17 cellular contexts compared by ENCODE assay signal in the genomic region with DNA sequence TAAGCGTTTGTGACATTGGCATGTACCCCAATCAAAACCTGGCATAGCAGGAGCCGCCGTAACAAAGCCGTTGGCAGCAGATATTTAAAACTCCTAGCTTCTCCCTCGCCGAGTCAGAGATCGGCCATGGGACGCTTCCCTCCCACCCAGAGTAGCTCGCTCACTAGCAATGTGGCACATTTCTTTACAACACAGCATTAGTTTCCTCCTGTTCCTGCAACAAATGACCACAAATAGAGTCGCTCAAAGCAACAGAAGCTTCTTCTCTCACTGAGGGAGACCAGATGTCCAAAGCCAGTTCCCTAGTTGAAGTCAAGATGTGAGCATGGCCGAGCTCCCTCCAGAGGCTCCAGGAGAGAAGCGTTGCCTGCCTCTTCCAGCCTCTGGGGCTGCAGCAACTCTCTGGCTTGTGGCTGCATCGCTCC.
A peak's percentile ranks its signal among the peaks of the same experiment; 100 is the strongest.
DNase-seq lines count a peak whose midpoint lies in the region; ATAC-seq and TF ChIP-seq lines count a peak whose summit lies in the region.
"Had no signal": no experiment of that assay in that cellular context is flagged by ENCODE, and none has a peak within 500 bp of the region (broad histone marks: within the 10 kb centered on the region; RNA-seq: fewer than 3 reads in every experiment).

No MANE protein-coding gene starts in this region.

- TF ChIP-seq CTCF in LNCaP clone FGC (IDR thresholded peaks at IDR 0.05; ENCODE audit: control insufficient read depth, extremely low read depth, insufficient read depth) (peak; percentile 18; the same call in 1 of the 2 replicates), RWPE2 (IDR thresholded peaks at IDR 0.05; ENCODE audit: poor library complexity, severe bottlenecking) (no peak)

- H3K9me3 ChIP-seq in RWPE2 (ENCODE audit: severe bottlenecking), result no peaks in the 10 kb centered on the region
- H3K9me3 ChIP-seq: ascending aorta, BLaER1, psoas muscle, upper lobe of left lung had no signal

- no peaks in the 10 kb centered on the region for H3K36me3 ChIP-seq in RWPE2 (ENCODE audit: low read depth)
- H3K36me3 ChIP-seq: ascending aorta, BLaER1, upper lobe of left lung had no signal

- H3K27me3 ChIP-seq in RWPE2 (ENCODE audit: insufficient read depth, poor library complexity, severe bottlenecking), result peaks cover 56% of the 10 kb centered on the region
- H3K27me3 ChIP-seq: ascending aorta, BLaER1, upper lobe of left lung had no signal

- no peak overlapping the region for H3K27ac ChIP-seq in RWPE2 (ENCODE audit: poor library complexity, severe bottlenecking)
- H3K27ac ChIP-seq: ascending aorta, BLaER1, psoas muscle, upper lobe of left lung had no signal

- DNase-seq in DMS 273 treated with DMSO at 0.1 percent for 48 hours (lab: John Stamatoyannopoulos, UW) (peak; percentile 31), LNCaP clone FGC (ENCODE audit: low read depth) (no peak), RWPE2 (ENCODE audit: low spot score) (no peak), left kidney (ENCODE audit: low read depth, low spot score) (peak; percentile 42), HK-2 (ENCODE audit: unreplicated experiment) (no peak), hepatic stellate cell (ENCODE audit: low spot score) (no peak)
- DNase-seq: activated CD4-positive, alpha-beta T cell treated with anti-CD3 and anti-CD28 coated beads, Interleukin-2, amount 50 U/mL, for 48 hours; dermis blood vessel endothelial cell; DMS79; H7; NCI-H1105; NCI-H2081 treated with DMSO at 0.1 percent for 48 hours; psoas muscle had no signal

- no peak overlapping the region for H3K4me3 ChIP-seq in LNCaP clone FGC (ENCODE audit: low read depth, low read length)
- no peak overlapping the region for H3K4me3 ChIP-seq in RWPE2 (ENCODE audit: severe bottlenecking)
- H3K4me3 ChIP-seq: ascending aorta, BLaER1, psoas muscle, upper lobe of left lung had no signal

- ATAC-seq in RWPE2 (ENCODE audit: low read depth) (peak; percentile 35; the same call in 1 of the 3 replicates), GM18907 (IDR thresholded peaks at IDR 0.05; ENCODE audit: unreplicated experiment) (no peak)
- ATAC-seq: psoas muscle had no signal

- no peaks in the 10 kb centered on the region for H3K4me1 ChIP-seq in RWPE2 (ENCODE audit: insufficient read depth, poor library complexity, severe bottlenecking)
- H3K4me1 ChIP-seq: ascending aorta, BLaER1, psoas muscle, upper lobe of left lung had no signal

Comparison
In these comparisons a context has a peak if more than half of its experiments do, and no peak if none do; other contexts are left out.
1. DNase-seq: peak in DMS 273 treated with DMSO at 0.1 percent for 48 hours (single experiment) and left kidney (single experiment); none in LNCaP clone FGC (single experiment), RWPE2 (single experiment), HK-2 (single experiment) and hepatic stellate cell (single experiment).